20 cellular contexts compared by ENCODE assay signal in genomic region chr18:53753616-53754015, GRCh38.
"Had no signal": no experiment of that assay in that cellular context is flagged by ENCODE, and none has a peak within 500 bp of the region (broad histone marks: within the 10 kb centered on the region; RNA-seq: fewer than 3 reads in every experiment).

No MANE protein-coding gene starts in this region.

- H3K4me3 ChIP-seq: cardiac muscle cell, left ventricle myocardium inferior, pancreas, smooth muscle cell, testis, upper lobe of right lung had no signal

- H3K9me3 ChIP-seq: left ventricle myocardium inferior, neutrophil, pancreas, testis, upper lobe of right lung had no signal

- H3K27me3 ChIP-seq: cardiac muscle cell, neutrophil, pancreas, testis, upper lobe of right lung had no signal

- H3K27ac ChIP-seq: cardiac muscle cell, left ventricle myocardium inferior, neutrophil, pancreas, testis, upper lobe of right lung had no signal

- H3K4me1 ChIP-seq: left ventricle myocardium inferior, pancreas, testis had no signal

- H3K36me3 ChIP-seq: cardiac muscle cell, left ventricle myocardium inferior, neutrophil, pancreas, upper lobe of right lung had no signal

- DNase-seq: activated CD4-positive, alpha-beta T cell treated with anti-CD3 and anti-CD28 coated beads for 48 hours; activated CD4-positive, CD25-positive, alpha-beta regulatory T cell; activated CD8-positive, alpha-beta T cell treated with anti-CD3 and anti-CD28 coated beads for 36 hours; activated naive CD4-positive, alpha-beta T cell; activated naive CD8-positive, alpha-beta T cell treated with anti-CD3 and anti-CD28 coated beads for 36 hours; activated T-cell treated with anti-CD3 and anti-CD28 coated beads, Interleukin-2, amount 50 U/mL, for 1 hour; amniotic stem cell; effector memory CD8-positive, alpha-beta T cell; immature natural killer cell; kidney glomerular epithelial cell; left ventricle myocardium inferior; mammary epithelial cell; pancreas; stimulated activated CD4-positive, alpha-beta T cell treated with anti-CD3 and anti-CD28 coated beads, Interleukin-4, amount 100 ng/mL, for 24 hours; T1000; testis; upper lobe of right lung had no signal

- H3K4me2 ChIP-seq: smooth muscle cell had no signal
